28 cellular contexts compared by ENCODE assay signal in the genomic region with DNA sequence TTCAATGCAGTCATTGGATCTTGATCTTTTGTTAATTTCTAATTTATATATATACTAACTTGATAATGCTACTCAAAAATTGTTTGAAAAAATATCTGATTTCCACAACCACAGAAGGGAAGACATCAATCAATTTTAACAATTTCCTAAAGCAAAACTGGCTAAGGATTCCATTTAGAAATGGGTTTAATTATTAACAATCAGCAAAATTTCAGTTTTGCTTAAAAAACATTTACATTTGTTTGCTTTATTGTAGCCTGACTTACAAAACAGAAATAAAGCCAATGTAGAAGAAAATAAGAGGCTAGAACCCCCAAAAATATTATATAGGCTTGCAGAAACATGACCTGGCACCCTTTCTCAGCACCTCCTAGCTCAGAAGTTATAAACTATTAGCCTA.
"Had no signal": no experiment of that assay in that cellular context is flagged by ENCODE, and none has a peak within 500 bp of the region (broad histone marks: within the 10 kb centered on the region; RNA-seq: fewer than 3 reads in every experiment).

No MANE protein-coding gene starts in this region.

- ATAC-seq: effector memory CD8-positive, alpha-beta T cell; esophagus mucosa; foreskin keratinocyte; gastrocnemius medialis; gastroesophageal sphincter; heart left ventricle; heart right ventricle had no signal

- FAIRE-seq: endometrium, endothelial cell of umbilical vein, frontal cortex had no signal

- H3K36me3 ChIP-seq: colonic mucosa had no signal

- H3K27ac ChIP-seq: colonic mucosa, coronary artery, dorsolateral prefrontal cortex, epithelial cell of prostate, esophagus muscularis mucosa, esophagus squamous epithelium, foreskin keratinocyte, gastrocnemius medialis, gastroesophageal sphincter, heart left ventricle, heart right ventricle, hepatocyte had no signal

- DNase-seq: colonic mucosa; cortex of kidney; dermis blood vessel endothelial cell; dorsolateral prefrontal cortex; effector CD4-positive, alpha-beta T cell; effector CD8-positive, alpha-beta T cell; effector memory CD4-positive, alpha-beta T cell; effector memory CD8-positive, alpha-beta T cell; endodermal cell; erythroblast; esophagus squamous epithelium; foreskin fibroblast; foreskin keratinocyte; foreskin melanocyte; gastrocnemius medialis; glutamatergic neuron; head of caudate nucleus; heart left ventricle; heart right ventricle had no signal

- H3K9me3 ChIP-seq: colonic mucosa, esophagus muscularis mucosa, esophagus squamous epithelium, gastrocnemius medialis, gastroesophageal sphincter, heart left ventricle, heart right ventricle had no signal

- H2AFZ ChIP-seq: hepatocyte had no signal

- H3K4me3 ChIP-seq: colonic mucosa, coronary artery, dorsolateral prefrontal cortex, esophagus muscularis mucosa, esophagus squamous epithelium, gastrocnemius medialis, gastroesophageal sphincter, heart left ventricle, heart right ventricle, hepatocyte had no signal

- H3K4me1 ChIP-seq: colonic mucosa, esophagus squamous epithelium had no signal

- H3K4me2 ChIP-seq: hepatocyte had no signal

- H3K27me3 ChIP-seq: colonic mucosa, dorsolateral prefrontal cortex, esophagus muscularis mucosa, esophagus squamous epithelium, foreskin keratinocyte, gastrocnemius medialis, gastroesophageal sphincter, heart left ventricle, heart right ventricle, hepatocyte had no signal

- H3K79me2 ChIP-seq: hepatocyte had no signal
